ENCODE assay signal across 28 cellular contexts in genomic region chr6:123662757-123663156, GRCh38. TPM values are rescaled to one million over a fixed set of nuclear protein-coding genes. Genes with fewer than 3 reads are reported as not detected.
DNase-seq lines count a peak whose midpoint lies in the region; ATAC-seq, FAIRE-seq and TF ChIP-seq lines count a peak whose summit lies in the region.
"Had no signal": no experiment of that assay in that cellular context is flagged by ENCODE, and none has a peak within 500 bp of the region (broad histone marks: within the 10 kb centered on the region; RNA-seq: fewer than 3 reads in every experiment).

No MANE protein-coding gene starts in this region.

- H3K27me3 ChIP-seq in K562 (ENCODE audit: control insufficient read depth in 2 of 2, insufficient read depth in 2 of 2, low read length in 2 of 2), result no peaks in the 10 kb centered on the region
- H3K27me3 ChIP-seq in gastrocnemius medialis, result no peaks in the 10 kb centered on the region
- H3K27me3 ChIP-seq: BE2C, BLaER1 had no signal

- H3K4me3 ChIP-seq in K562, result no peak overlapping the region
- H3K4me3 ChIP-seq in gastrocnemius medialis, result peak overlapping the region in 1 of 4 donors; percentile 27
- H3K4me3 ChIP-seq: BLaER1, GM12878 had no signal

- H3K4me2 ChIP-seq in K562 (ENCODE audit: insufficient read depth, low read length), result no peak overlapping the region
- H3K4me2 ChIP-seq: BLaER1 had no signal

- TF ChIP-seq CTCF in K562 (IDR thresholded peaks at IDR 0.05 in 2 of 3, conservative IDR thresholded peaks at IDR 0.05 in 1 of 3; ENCODE audit: insufficient read depth in 2 of 3, low read depth in 1 of 3, low read length in 3 of 3) (no peak), gastrocnemius medialis (IDR thresholded peaks at IDR 0.05 in 4 of 5, conservative IDR thresholded peaks at IDR 0.05 in 1 of 5) (no peak)

- no peak for TF ChIP-seq RAD21 in K562 (CRISPR knock-in tag; conservative IDR thresholded peaks at IDR 0.05 in 1 of 2, IDR thresholded peaks at IDR 0.05 in 1 of 2)

- TF ChIP-seq EP300 in K562 (IDR thresholded peaks at IDR 0.05; ENCODE audit: low read length), result no peak

- no peak overlapping the region for H3K9ac ChIP-seq in K562 (ENCODE audit: insufficient read depth in 1 of 2, low read depth in 2 of 2, low read length in 2 of 2)
- H3K9ac ChIP-seq: BLaER1 had no signal

- WGBS in K562 (ENCODE audit: insufficient coverage, low coverage, missing lambda C conversion rate), result 4% methylated on average over 3 of the region's 3 CpGs

- POLR2A ChIA-PET in K562 (lab: Yijun Ruan, JAX), result no interaction called here

- H4K20me1 ChIP-seq in K562 (replicated peaks; ENCODE audit: control insufficient read depth, insufficient read depth, low read length), result no peaks in the 10 kb centered on the region
- H4K20me1 ChIP-seq: BLaER1 had no signal

- no peak overlapping the region for H2AFZ ChIP-seq in K562 (ENCODE audit: low read depth, low read length)

- H3K36me3 ChIP-seq in K562 (ENCODE audit: control insufficient read depth, insufficient read depth, low read length) (no peaks in the 10 kb centered on the region), gastrocnemius medialis (no peaks in the 10 kb centered on the region)
- H3K36me3 ChIP-seq: BE2C, BLaER1 had no signal

- H3K79me2 ChIP-seq in K562 (ENCODE audit: control insufficient read depth, insufficient read depth, low read length), result no peaks in the 10 kb centered on the region

- CTCF ChIA-PET in K562 (lab: Yijun Ruan, JAX; ENCODE audit: low intra/inter-chr PET ratio), result no interaction called here

- H3K27ac ChIP-seq in K562 (ENCODE audit: extremely low read depth, low read depth, low read length), result no peak overlapping the region
- H3K27ac ChIP-seq in gastrocnemius medialis, result peak overlapping the region; percentile 76 to 82 (median 78)
- H3K27ac ChIP-seq: BLaER1 had no signal

- H3K9me1 ChIP-seq in K562 (ENCODE audit: control insufficient read depth, insufficient read depth, low read length), result no peaks in the 10 kb centered on the region

- TF ChIP-seq POLR2A in K562 (conservative IDR thresholded peaks at IDR 0.05) (no peak), gastrocnemius medialis (IDR thresholded peaks at IDR 0.05) (no peak)

- ATAC-seq in K562 (no peak), gastrocnemius medialis (peak in 1 of 2 donors; percentile 41), HG02610 (IDR thresholded peaks at IDR 0.05; ENCODE audit: unreplicated experiment) (no peak)
- ATAC-seq: GM12878 had no signal

- in situ Hi-C loops in K562 (cut with MboI) (no loop called here), gastrocnemius medialis (cut with MboI; ENCODE audit: low sequenced_read_pairs in 4 of 4) (no loop called here)

- intact Hi-C loops in K562 (cut with micrococcal nuclease), result no loop called here
- intact Hi-C loops in gastrocnemius medialis (cut with DNase I; ENCODE audit: low total_unique reads), result no loop called here

- no peak for FAIRE-seq in K562 (lab: Jason Lieb, UNC)
- FAIRE-seq: A204.1, GM12878, GM12892, GM18507 had no signal

- H3K4me1 ChIP-seq in K562 (replicated peaks in 1 of 2; ENCODE audit: control insufficient read depth in 2 of 2, insufficient read depth in 2 of 2, low read length in 2 of 2), result no peaks in the 10 kb centered on the region
- H3K4me1 ChIP-seq in gastrocnemius medialis, result peaks cover 28 to 29% of the 10 kb centered on the region in 2 donors
- H3K4me1 ChIP-seq: BE2C, BLaER1 had no signal

- no TSS peak for BruUV-seq in K562 (replicated peaks; lab: Mats Ljungman, UMichigan)

- H3K9me3 ChIP-seq in K562 (replicated peaks; ENCODE audit: control insufficient read depth, insufficient read depth, low read depth, low read length), result no peaks in the 10 kb centered on the region
- H3K9me3 ChIP-seq in gastrocnemius medialis, result no peaks in the 10 kb centered on the region
- H3K9me3 ChIP-seq: BE2C, BLaER1 had no signal

- DNase-seq in K562 (ENCODE audit: extremely low read depth in 1 of 4, low spot score in 3 of 4) (no peak), gastrocnemius medialis (no peak), NCI-H1105 (lab: John Stamatoyannopoulos, UW) (no peak)
- DNase-seq in activated T-cell treated with anti-CD3 and anti-CD28 coated beads, Interleukin-2, amount 50 U/mL, for 48 hours, result no peak
- DNase-seq: 8988T; ACHN; BE2C; C1 segment of cervical spinal cord; CD4-positive, alpha-beta memory T cell; CD4-positive, CD25-positive, alpha-beta regulatory T cell; CD8-positive, alpha-beta memory T cell; COR-L47; DMS 273 treated with DMSO at 0.1 percent for 48 hours; DMS153; DMS53; DMS79; DND-41; EL; GDM1 had no signal

TF ChIP-seq in K562, 482 proteins besides CTCF, POLR2A, EP300 and RAD21:
- TF ChIP-seq MEIS2 (IDR thresholded peaks at IDR 0.05; ENCODE audit: partially characterized antibody) (peak; percentile 60), TARDBP (IDR thresholded peaks at IDR 0.05) (no peak)
- TF ChIP-seq, protein P1, sequence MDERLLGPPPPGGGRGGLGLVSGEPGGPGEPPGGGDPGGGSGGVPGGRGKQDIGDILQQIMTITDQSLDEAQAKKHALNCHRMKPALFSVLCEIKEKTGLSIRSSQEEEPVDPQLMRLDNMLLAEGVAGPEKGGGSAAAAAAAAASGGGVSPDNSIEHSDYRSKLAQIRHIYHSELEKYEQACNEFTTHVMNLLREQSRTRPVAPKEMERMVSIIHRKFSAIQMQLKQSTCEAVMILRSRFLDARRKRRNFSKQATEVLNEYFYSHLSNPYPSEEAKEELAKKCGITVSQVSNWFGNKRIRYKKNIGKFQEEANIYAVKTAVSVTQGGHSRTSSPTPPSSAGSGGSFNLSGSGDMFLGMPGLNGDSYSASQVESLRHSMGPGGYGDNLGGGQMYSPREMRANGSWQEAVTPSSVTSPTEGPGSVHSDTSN (CRISPR knock-in tag; IDR thresholded peaks at IDR 0.05; ENCODE audit: low read depth), result no peak
- TF ChIP-seq, protein P1 (tag; conservative IDR thresholded peaks at IDR 0.05; ENCODE audit: low read depth), result peak; percentile 80

RNA-seq across cellular contexts. Expression of gene TRDN, which starts 26.0 kb away (rescaled TPM):
- total RNA-seq in K562 (2011; cell fraction: chromatin; rRNA removed; ENCODE audit: low replicate concordance), result 0.42 and 2.1 TPM in 2 replicates
- 0.17 and 0.26 TPM in 2 replicates for total RNA-seq in K562 (2011; cell fraction: nucleolus; rRNA removed)
- 0.73 and 1.7 TPM in 2 replicates for total RNA-seq in K562 (2011; cell fraction: nucleoplasm; rRNA removed)
- 0.05 and 0.12 TPM in 2 replicates for total RNA-seq in K562 (2014; rRNA removed)
- 0.15 and 0.19 TPM in 2 replicates for total RNA-seq in K562 (2014; rRNA removed; fragmentation: Illumina TruSeq; extraction: Trizol)
- 0.29 and 0.30 TPM in 2 replicates for total RNA-seq in K562 (2015; rRNA removed; fragmentation: Illumina TruSeq; extraction: Trizol)
- 0.13 and 0.20 TPM in 2 replicates for total RNA-seq in K562 (2021)
- polyA plus RNA-seq in K562 (2011; rRNA removed), result 0.04 and 0.50 TPM in 2 replicates
- 0.01 and 0.04 TPM in 2 replicates for polyA plus RNA-seq in K562 (2011; cell fraction: cytosol; rRNA removed)
- polyA plus RNA-seq in K562 (2011; cell fraction: nucleus; rRNA removed), result 0.18 and 0.92 TPM in 2 replicates
- 0.16 and 0.29 TPM in 2 replicates for polyA plus RNA-seq in K562 (2012)
- 0.14 and 0.16 TPM in 2 replicates for polyA plus RNA-seq in K562 (2014; fragmentation: Illumina TruSeq; extraction: Trizol)
- polyA plus RNA-seq in K562 (2014; fragmentation: Nextera tagmentation; extraction: Ambion mirVana), result under 1 TPM; 0.14 to 0.34 TPM
- polyA plus RNA-seq in K562 (2014; rRNA removed), result 0.09 TPM in 2 replicates
- 0.14 TPM in 1 of 2 replicates, not detected in the other for polyA minus RNA-seq in K562 (2011; rRNA and poly(A)+ RNA removed)
- not detected in 2 replicates for polyA minus RNA-seq in K562 (2011; cell fraction: cytosol; rRNA and poly(A)+ RNA removed)
- polyA minus RNA-seq in K562 (2011; cell fraction: nucleus; rRNA and poly(A)+ RNA removed), result 0.27 TPM in 1 of 2 replicates, not detected in the other
- 100 to 1,000 TPM; 190 to 628 (median 296) TPM for total RNA-seq in gastrocnemius medialis
- total RNA-seq: CD4-positive, alpha-beta memory T cell; CD4-positive, CD25-positive, alpha-beta regulatory T cell; CD8-positive, alpha-beta memory T cell; G401; GM12878 had no signal
- polyA plus RNA-seq: AG04450; CD14-positive monocyte; CD4-positive, alpha-beta memory T cell; CD4-positive, CD25-positive, alpha-beta regulatory T cell; CD8-positive, alpha-beta memory T cell; GM12878 had no signal

Comparison
In these comparisons a context has a peak if more than half of its experiments do, and no peak if none do; other contexts are left out.
1. RNA of gene TRDN, which starts 26.0 kb away (total RNA-seq): 190 to 628 TPM in gastrocnemius medialis; 0.05 to 2.1 TPM in K562; every median in the first group is over 10 times any median in the second.